In the genomic region with DNA sequence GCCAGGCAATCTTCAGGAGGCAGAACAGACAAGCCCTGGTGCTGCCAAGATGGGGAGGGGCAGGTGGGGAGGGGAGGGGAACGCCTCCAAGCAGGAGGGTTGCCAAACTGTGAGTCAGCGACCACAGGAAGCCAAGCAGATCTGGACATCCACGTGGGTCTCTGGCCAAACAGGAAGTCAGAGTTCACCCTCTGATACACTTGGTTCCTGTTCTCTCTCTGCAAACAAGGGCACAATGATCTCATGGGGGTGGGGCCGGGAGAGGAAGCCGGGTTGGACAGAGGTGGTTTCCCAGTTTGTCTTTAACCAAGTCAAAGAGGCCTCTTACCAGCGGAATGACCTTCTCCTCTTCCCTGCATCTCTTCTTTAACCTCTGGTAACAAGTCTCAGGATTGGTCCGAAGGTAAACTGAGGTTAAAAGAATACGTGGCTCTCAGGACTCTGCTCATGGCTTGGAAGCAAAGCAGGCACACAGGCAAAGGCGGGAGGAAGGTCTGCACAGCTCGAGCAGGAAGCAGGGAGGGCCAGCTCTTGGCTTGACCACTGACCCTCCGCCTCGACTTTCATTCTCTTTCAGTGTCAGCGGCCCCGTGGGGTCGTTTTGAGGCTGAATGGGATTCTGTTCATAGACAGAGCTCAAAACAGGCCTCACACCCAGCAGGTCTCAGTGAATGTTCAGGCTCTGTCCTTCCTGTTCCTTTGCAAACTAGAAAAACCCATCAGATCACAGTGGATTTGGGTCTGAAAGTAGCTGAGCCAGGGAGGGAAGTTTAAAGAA, we compare ENCODE assay signal across 1 cellular context.
TF ChIP-seq lines count a peak whose summit lies in the region.

No MANE protein-coding gene starts in this region.

TF ChIP-seq in HepG2, 621 proteins besides CTCF, POLR2A, EP300 and RAD21 (continued from another document and continues in another):
- TF ChIP-seq, protein P1, sequence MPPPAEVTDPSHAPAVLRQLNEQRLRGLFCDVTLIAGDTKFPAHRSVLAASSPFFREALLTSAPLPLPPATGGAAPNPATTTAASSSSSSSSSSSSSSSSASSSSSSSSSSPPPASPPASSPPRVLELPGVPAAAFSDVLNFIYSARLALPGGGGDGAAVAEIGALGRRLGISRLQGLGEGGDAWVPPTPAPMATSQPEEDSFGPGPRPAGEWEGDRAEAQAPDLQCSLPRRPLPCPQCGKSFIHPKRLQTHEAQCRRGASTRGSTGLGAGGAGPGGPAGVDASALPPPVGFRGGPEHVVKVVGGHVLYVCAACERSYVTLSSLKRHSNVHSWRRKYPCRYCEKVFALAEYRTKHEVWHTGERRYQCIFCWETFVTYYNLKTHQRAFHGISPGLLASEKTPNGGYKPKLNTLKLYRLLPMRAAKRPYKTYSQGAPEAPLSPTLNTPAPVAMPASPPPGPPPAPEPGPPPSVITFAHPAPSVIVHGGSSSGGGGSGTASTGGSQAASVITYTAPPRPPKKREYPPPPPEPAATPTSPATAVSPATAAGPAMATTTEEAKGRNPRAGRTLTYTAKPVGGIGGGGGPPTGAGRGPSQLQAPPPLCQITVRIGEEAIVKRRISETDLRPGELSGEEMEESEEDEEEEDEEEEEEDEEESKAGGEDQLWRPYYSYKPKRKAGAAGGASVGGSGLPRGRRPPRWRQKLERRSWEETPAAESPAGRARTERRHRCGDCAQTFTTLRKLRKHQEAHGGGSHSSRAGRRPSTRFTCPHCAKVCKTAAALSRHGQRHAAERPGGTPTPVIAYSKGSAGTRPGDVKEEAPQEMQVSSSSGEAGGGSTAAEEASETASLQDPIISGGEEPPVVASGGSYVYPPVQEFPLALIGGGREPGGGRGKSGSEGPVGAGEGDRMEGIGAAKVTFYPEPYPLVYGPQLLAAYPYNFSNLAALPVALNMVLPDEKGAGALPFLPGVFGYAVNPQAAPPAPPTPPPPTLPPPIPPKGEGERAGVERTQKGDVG (CRISPR knock-in tag; IDR thresholded peaks at IDR 0.05; ENCODE audit: borderline replicate concordance), result peak; percentile 50
- TF ChIP-seq TGIF2 (CRISPR knock-in tag; IDR thresholded peaks at IDR 0.05) (peak; percentile 66), ZFP36 (IDR thresholded peaks at IDR 0.05; ENCODE audit: borderline replicate concordance, low read depth, low read length, partially characterized antibody) (no peak), ETV5 (CRISPR knock-in tag; IDR thresholded peaks at IDR 0.05; ENCODE audit: borderline replicate concordance) (peak; percentile 99), EED (CRISPR knock-in tag; IDR thresholded peaks at IDR 0.05) (0 out of 2 replicates have a peak, but pooled peaks have one; percentile 32), ZNF841 (CRISPR knock-in tag; IDR thresholded peaks at IDR 0.05; ENCODE audit: borderline replicate concordance) (no peak), ZNF619 (CRISPR knock-in tag; IDR thresholded peaks at IDR 0.05) (peak; percentile 45), HDAC1 (CRISPR knock-in tag; IDR thresholded peaks at IDR 0.05) (peak; percentile 95), ZNF781 (CRISPR knock-in tag; IDR thresholded peaks at IDR 0.05; ENCODE audit: borderline replicate concordance, not compliant biosample characterization) (peak; percentile 90), ZNF235 (CRISPR knock-in tag; IDR thresholded peaks at IDR 0.05; ENCODE audit: borderline replicate concordance) (no peak), NFIB (CRISPR knock-in tag; IDR thresholded peaks at IDR 0.05; ENCODE audit: borderline replicate concordance) (no peak), NFYB (CRISPR knock-in tag; IDR thresholded peaks at IDR 0.05) (peak; percentile 62), MIER2 (CRISPR knock-in tag; IDR thresholded peaks at IDR 0.05) (peak; percentile 79), NR2F2 (IDR thresholded peaks at IDR 0.05; ENCODE audit: borderline replicate concordance, low read depth) (0 out of 2 replicates have a peak, but pooled peaks have one; percentile 30), ATM (IDR thresholded peaks at IDR 0.05; ENCODE audit: borderline replicate concordance) (no peak), MEIS2 (CRISPR knock-in tag; IDR thresholded peaks at IDR 0.05) (peak; percentile 74), JARID2 (CRISPR knock-in tag; IDR thresholded peaks at IDR 0.05; ENCODE audit: insufficient replicate concordance) (peak; percentile 53), ZSCAN21 (CRISPR knock-in tag; IDR thresholded peaks at IDR 0.05; ENCODE audit: borderline replicate concordance) (peak; percentile 80), LCORL (IDR thresholded peaks at IDR 0.05) (no peak), LCORL (CRISPR knock-in tag; IDR thresholded peaks at IDR 0.05) (peak; percentile 96; the same call in 1 of the 2 replicates), PHF20 (CRISPR knock-in tag; IDR thresholded peaks at IDR 0.05) (peak; percentile 78), NKX3-1 (CRISPR knock-in tag; IDR thresholded peaks at IDR 0.05) (peak; percentile 83; the same call in 1 of the 2 replicates), ZNF3 (CRISPR knock-in tag; IDR thresholded peaks at IDR 0.05) (peak; percentile 31; the same call in 1 of the 2 replicates), NFE2L2 (IDR thresholded peaks at IDR 0.05; ENCODE audit: low read length) (no peak), ZNF737 (CRISPR knock-in tag; IDR thresholded peaks at IDR 0.05; ENCODE audit: borderline replicate concordance) (no peak)
- TF ChIP-seq, protein P2, sequence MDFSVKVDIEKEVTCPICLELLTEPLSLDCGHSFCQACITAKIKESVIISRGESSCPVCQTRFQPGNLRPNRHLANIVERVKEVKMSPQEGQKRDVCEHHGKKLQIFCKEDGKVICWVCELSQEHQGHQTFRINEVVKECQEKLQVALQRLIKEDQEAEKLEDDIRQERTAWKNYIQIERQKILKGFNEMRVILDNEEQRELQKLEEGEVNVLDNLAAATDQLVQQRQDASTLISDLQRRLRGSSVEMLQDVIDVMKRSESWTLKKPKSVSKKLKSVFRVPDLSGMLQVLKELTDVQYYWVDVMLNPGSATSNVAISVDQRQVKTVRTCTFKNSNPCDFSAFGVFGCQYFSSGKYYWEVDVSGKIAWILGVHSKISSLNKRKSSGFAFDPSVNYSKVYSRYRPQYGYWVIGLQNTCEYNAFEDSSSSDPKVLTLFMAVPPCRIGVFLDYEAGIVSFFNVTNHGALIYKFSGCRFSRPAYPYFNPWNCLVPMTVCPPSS (IDR thresholded peaks at IDR 0.05), result no peak
- TF ChIP-seq, protein P3, sequence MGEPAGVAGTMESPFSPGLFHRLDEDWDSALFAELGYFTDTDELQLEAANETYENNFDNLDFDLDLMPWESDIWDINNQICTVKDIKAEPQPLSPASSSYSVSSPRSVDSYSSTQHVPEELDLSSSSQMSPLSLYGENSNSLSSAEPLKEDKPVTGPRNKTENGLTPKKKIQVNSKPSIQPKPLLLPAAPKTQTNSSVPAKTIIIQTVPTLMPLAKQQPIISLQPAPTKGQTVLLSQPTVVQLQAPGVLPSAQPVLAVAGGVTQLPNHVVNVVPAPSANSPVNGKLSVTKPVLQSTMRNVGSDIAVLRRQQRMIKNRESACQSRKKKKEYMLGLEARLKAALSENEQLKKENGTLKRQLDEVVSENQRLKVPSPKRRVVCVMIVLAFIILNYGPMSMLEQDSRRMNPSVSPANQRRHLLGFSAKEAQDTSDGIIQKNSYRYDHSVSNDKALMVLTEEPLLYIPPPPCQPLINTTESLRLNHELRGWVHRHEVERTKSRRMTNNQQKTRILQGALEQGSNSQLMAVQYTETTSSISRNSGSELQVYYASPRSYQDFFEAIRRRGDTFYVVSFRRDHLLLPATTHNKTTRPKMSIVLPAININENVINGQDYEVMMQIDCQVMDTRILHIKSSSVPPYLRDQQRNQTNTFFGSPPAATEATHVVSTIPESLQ (CRISPR knock-in tag; conservative IDR thresholded peaks at IDR 0.05), result peak; percentile 50; the same call in 1 of the 2 replicates
- TF ChIP-seq, protein P4, sequence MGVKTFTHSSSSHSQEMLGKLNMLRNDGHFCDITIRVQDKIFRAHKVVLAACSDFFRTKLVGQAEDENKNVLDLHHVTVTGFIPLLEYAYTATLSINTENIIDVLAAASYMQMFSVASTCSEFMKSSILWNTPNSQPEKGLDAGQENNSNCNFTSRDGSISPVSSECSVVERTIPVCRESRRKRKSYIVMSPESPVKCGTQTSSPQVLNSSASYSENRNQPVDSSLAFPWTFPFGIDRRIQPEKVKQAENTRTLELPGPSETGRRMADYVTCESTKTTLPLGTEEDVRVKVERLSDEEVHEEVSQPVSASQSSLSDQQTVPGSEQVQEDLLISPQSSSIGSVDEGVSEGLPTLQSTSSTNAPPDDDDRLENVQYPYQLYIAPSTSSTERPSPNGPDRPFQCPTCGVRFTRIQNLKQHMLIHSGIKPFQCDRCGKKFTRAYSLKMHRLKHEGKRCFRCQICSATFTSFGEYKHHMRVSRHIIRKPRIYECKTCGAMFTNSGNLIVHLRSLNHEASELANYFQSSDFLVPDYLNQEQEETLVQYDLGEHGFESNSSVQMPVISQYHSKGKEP (CRISPR knock-in tag; IDR thresholded peaks at IDR 0.05), result no peak; the same call in 1 of the 2 replicates
- TF ChIP-seq, protein P5, sequence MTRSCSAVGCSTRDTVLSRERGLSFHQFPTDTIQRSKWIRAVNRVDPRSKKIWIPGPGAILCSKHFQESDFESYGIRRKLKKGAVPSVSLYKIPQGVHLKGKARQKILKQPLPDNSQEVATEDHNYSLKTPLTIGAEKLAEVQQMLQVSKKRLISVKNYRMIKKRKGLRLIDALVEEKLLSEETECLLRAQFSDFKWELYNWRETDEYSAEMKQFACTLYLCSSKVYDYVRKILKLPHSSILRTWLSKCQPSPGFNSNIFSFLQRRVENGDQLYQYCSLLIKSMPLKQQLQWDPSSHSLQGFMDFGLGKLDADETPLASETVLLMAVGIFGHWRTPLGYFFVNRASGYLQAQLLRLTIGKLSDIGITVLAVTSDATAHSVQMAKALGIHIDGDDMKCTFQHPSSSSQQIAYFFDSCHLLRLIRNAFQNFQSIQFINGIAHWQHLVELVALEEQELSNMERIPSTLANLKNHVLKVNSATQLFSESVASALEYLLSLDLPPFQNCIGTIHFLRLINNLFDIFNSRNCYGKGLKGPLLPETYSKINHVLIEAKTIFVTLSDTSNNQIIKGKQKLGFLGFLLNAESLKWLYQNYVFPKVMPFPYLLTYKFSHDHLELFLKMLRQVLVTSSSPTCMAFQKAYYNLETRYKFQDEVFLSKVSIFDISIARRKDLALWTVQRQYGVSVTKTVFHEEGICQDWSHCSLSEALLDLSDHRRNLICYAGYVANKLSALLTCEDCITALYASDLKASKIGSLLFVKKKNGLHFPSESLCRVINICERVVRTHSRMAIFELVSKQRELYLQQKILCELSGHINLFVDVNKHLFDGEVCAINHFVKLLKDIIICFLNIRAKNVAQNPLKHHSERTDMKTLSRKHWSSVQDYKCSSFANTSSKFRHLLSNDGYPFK (CRISPR knock-in tag; IDR thresholded peaks at IDR 0.05; ENCODE audit: borderline replicate concordance), result peak; percentile 64; the same call in 1 of the 2 replicates
- TF ChIP-seq, protein P6, sequence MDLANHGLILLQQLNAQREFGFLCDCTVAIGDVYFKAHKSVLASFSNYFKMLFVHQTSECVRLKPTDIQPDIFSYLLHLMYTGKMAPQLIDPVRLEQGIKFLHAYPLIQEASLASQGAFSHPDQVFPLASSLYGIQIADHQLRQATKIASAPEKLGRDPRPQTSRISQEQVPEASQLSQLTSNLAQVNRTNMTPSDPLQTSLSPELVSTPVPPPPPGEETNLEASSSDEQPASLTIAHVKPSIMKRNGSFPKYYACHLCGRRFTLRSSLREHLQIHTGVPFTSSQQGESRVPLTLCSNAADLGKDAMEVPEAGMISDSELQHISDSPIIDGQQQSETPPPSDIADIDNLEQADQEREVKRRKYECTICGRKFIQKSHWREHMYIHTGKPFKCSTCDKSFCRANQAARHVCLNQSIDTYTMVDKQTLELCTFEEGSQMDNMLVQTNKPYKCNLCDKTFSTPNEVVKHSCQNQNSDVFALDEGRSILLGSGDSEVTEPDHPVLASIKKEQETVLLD (CRISPR knock-in tag; IDR thresholded peaks at IDR 0.05; ENCODE audit: low read depth), result no peak
- TF ChIP-seq, protein P7, sequence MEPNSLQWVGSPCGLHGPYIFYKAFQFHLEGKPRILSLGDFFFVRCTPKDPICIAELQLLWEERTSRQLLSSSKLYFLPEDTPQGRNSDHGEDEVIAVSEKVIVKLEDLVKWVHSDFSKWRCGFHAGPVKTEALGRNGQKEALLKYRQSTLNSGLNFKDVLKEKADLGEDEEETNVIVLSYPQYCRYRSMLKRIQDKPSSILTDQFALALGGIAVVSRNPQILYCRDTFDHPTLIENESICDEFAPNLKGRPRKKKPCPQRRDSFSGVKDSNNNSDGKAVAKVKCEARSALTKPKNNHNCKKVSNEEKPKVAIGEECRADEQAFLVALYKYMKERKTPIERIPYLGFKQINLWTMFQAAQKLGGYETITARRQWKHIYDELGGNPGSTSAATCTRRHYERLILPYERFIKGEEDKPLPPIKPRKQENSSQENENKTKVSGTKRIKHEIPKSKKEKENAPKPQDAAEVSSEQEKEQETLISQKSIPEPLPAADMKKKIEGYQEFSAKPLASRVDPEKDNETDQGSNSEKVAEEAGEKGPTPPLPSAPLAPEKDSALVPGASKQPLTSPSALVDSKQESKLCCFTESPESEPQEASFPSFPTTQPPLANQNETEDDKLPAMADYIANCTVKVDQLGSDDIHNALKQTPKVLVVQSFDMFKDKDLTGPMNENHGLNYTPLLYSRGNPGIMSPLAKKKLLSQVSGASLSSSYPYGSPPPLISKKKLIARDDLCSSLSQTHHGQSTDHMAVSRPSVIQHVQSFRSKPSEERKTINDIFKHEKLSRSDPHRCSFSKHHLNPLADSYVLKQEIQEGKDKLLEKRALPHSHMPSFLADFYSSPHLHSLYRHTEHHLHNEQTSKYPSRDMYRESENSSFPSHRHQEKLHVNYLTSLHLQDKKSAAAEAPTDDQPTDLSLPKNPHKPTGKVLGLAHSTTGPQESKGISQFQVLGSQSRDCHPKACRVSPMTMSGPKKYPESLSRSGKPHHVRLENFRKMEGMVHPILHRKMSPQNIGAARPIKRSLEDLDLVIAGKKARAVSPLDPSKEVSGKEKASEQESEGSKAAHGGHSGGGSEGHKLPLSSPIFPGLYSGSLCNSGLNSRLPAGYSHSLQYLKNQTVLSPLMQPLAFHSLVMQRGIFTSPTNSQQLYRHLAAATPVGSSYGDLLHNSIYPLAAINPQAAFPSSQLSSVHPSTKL (CRISPR knock-in tag; IDR thresholded peaks at IDR 0.05), result peak; percentile 92
- TF ChIP-seq, protein P8, sequence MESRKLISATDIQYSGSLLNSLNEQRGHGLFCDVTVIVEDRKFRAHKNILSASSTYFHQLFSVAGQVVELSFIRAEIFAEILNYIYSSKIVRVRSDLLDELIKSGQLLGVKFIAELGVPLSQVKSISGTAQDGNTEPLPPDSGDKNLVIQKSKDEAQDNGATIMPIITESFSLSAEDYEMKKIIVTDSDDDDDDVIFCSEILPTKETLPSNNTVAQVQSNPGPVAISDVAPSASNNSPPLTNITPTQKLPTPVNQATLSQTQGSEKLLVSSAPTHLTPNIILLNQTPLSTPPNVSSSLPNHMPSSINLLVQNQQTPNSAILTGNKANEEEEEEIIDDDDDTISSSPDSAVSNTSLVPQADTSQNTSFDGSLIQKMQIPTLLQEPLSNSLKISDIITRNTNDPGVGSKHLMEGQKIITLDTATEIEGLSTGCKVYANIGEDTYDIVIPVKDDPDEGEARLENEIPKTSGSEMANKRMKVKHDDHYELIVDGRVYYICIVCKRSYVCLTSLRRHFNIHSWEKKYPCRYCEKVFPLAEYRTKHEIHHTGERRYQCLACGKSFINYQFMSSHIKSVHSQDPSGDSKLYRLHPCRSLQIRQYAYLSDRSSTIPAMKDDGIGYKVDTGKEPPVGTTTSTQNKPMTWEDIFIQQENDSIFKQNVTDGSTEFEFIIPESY (CRISPR knock-in tag; IDR thresholded peaks at IDR 0.05), result peak; percentile 69
- TF ChIP-seq, protein P9, sequence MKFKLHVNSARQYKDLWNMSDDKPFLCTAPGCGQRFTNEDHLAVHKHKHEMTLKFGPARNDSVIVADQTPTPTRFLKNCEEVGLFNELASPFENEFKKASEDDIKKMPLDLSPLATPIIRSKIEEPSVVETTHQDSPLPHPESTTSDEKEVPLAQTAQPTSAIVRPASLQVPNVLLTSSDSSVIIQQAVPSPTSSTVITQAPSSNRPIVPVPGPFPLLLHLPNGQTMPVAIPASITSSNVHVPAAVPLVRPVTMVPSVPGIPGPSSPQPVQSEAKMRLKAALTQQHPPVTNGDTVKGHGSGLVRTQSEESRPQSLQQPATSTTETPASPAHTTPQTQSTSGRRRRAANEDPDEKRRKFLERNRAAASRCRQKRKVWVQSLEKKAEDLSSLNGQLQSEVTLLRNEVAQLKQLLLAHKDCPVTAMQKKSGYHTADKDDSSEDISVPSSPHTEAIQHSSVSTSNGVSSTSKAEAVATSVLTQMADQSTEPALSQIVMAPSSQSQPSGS (CRISPR knock-in tag; IDR thresholded peaks at IDR 0.05), result peak; percentile 99
